Comparison of ENCODE assay signal across 3 cellular contexts in the genomic region with DNA sequence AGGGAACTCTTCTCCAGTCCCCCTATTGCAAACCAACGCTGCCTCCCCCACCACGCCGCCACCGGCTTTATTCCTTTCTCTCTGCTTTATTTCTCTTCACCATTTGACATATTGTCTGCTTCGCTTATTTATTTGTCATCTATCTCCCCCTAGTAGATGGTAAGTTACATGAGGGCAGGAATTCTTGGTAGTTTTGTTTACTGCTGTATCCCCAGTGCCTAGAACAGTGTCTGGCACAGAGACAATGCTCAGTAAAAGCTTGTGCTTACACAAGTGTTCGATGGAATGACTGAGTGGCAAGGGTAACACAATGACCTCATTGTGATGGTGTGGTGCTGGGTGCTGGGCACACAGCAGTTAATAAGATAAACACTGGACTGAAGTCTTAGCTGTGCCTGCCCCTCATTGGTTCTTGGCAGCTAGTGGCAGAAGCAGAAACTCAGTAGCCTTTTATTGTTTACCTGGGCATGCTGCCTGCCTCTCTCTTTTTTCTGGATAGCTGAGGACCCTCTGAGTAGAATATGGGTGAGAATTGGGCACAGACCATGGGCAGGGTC. TPM values are rescaled to one million over a fixed set of nuclear protein-coding genes. Genes with fewer than 3 reads are reported as not detected.
"Had no signal": no experiment of that assay in that cellular context is flagged by ENCODE, and none has a peak within 500 bp of the region (broad histone marks: within the 10 kb centered on the region; RNA-seq: fewer than 3 reads in every experiment).

No MANE protein-coding gene starts in this region.

RNA-seq across cellular contexts. Expression of gene PAX8, which starts 9.5 kb away (rescaled TPM):
- total RNA-seq: bronchial epithelial cell, osteocyte, skeletal muscle tissue had no signal
